12 cellular contexts compared by ENCODE assay signal in genomic region chr7:105309235-105310156, GRCh38.
DNase-seq lines count a peak whose midpoint lies in the region; ATAC-seq and TF ChIP-seq lines count a peak whose summit lies in the region.
"Had no signal": no experiment of that assay in that cellular context is flagged by ENCODE, and none has a peak within 500 bp of the region (broad histone marks: within the 10 kb centered on the region; RNA-seq: fewer than 3 reads in every experiment).

No MANE protein-coding gene starts in this region.

- H2AFZ ChIP-seq in SK-N-SH (ENCODE audit: low read depth): no peak overlapping the region

- TF ChIP-seq CTCF in SK-N-SH (IDR thresholded peaks at IDR 0.05) (no peak), MCF 10A (IDR thresholded peaks at IDR 0.05; ENCODE audit: unreplicated experiment) (no peak)
- no peak for TF ChIP-seq CTCF in activated CD8-positive, alpha-beta T cell treated with anti-CD3 and anti-CD28 coated beads for 36 hours (IDR thresholded peaks at IDR 0.05)

- no peaks in the 10 kb centered on the region for H3K27me3 Mint-ChIP-seq in activated CD8-positive, alpha-beta T cell treated with anti-CD3 and anti-CD28 coated beads for 36 hours
- no peaks in the 10 kb centered on the region for H3K27me3 Mint-ChIP-seq in MCF 10A (ENCODE audit: insufficient read depth, unreplicated experiment)

- WGBS in SK-N-SH (ENCODE audit: low lambda C conversion rate): 94% methylated on average over 2 of the region's 2 CpGs

- CTCF ChIA-PET in SK-N-SH (lab: Yijun Ruan, JAX): interaction anchor here (1.0 kb wide), 1 partner anchor 13 kb away, joined by 3 read pairs; no protein-coding TSS in a partner anchor
- CTCF ChIA-PET in activated CD8-positive, alpha-beta T cell treated with anti-CD3 and anti-CD28 coated beads for 36 hours (lab: Charles Lee): interaction anchor here (1.5 kb wide), 1 partner anchor 41 kb away, joined by 4 read pairs; no protein-coding TSS in a partner anchor
- CTCF ChIA-PET in MCF 10A (lab: Yijun Ruan, JAX): interaction anchor here (0.7 to 1.0 kb wide), 2 partner anchors 11 to 1065 kb away, joined by 3 to 5 read pairs; no protein-coding TSS in a partner anchor

- DNase-seq in SK-N-SH (no peak), retina (peak; percentile 21), MCF 10A (ENCODE audit: unreplicated experiment) (no peak), hippocampal formation (lab: John Stamatoyannopoulos, UW) (no peak), GOT3 (lab: John Stamatoyannopoulos, UW) (no peak)
- peak; percentile 31 for DNase-seq in activated CD8-positive, alpha-beta T cell treated with anti-CD3 and anti-CD28 coated beads for 36 hours
- DNase-seq: glutamatergic neuron, NCI-H510A had no signal

- no peak overlapping the region for H3K4me2 ChIP-seq in SK-N-SH

- peaks cover 0 to 3% of the 10 kb centered on the region in 2 experiments for H3K36me3 ChIP-seq in SK-N-SH (replicated peaks in 1 of 2; ENCODE audit: control insufficient read depth in 1 of 2, insufficient read depth in 2 of 2, low read length in 1 of 2)
- H3K36me3 ChIP-seq: neutrophil had no signal

- peaks cover 92% of the 10 kb centered on the region for H4K20me1 ChIP-seq in SK-N-SH (ENCODE audit: insufficient read depth)

- ATAC-seq in SK-N-SH treated with all-trans-retinoic acid at 6 μM for 48 hours (peak; percentile 24; the same call in 2 of the 3 replicates), HG03108 (IDR thresholded peaks at IDR 0.05; ENCODE audit: unreplicated experiment) (peak; percentile 57)
- peak; percentile 47 for ATAC-seq in activated CD8-positive, alpha-beta T cell treated with anti-CD3 and anti-CD28 coated beads for 36 hours
- ATAC-seq: body of pancreas had no signal

- POLR2A ChIA-PET in SK-N-SH (lab: Yijun Ruan, JAX): no interaction called here
- POLR2A ChIA-PET in activated CD8-positive, alpha-beta T cell treated with anti-CD3 and anti-CD28 coated beads for 36 hours (lab: Charles Lee): interaction anchor here (0.6 kb wide), 1 partner anchor 296 kb away, joined by 3 read pairs; no protein-coding TSS in a partner anchor
- POLR2A ChIA-PET in MCF 10A (lab: Yijun Ruan, JAX): interaction anchor here (0.6 kb wide), 1 partner anchor 52 kb away, joined by 3 read pairs; no protein-coding TSS in a partner anchor

- H3K4me3 ChIP-seq in SK-N-SH (ENCODE audit: low read depth in 2 of 2, low read length in 1 of 2): no peak overlapping the region
- H3K4me3 ChIP-seq: body of pancreas had no signal

- H3K9me3 ChIP-seq in SK-N-SH: no peaks in the 10 kb centered on the region
- H3K9me3 ChIP-seq: body of pancreas, neutrophil had no signal

- no peak overlapping the region for H3K27ac ChIP-seq in SK-N-SH (ENCODE audit: low read depth in 2 of 2, low read length in 1 of 2)
- H3K27ac ChIP-seq: body of pancreas, neutrophil had no signal

- no peak overlapping the region for H3K4me3 Mint-ChIP-seq in activated CD8-positive, alpha-beta T cell treated with anti-CD3 and anti-CD28 coated beads for 36 hours
- H3K4me3 Mint-ChIP-seq in MCF 10A (ENCODE audit: unreplicated experiment): no peak overlapping the region

- no peak overlapping the region for H3K9ac ChIP-seq in SK-N-SH

- TF ChIP-seq EP300 in SK-N-SH (IDR thresholded peaks at IDR 0.05; ENCODE audit: borderline replicate concordance in 1 of 2, low read depth in 1 of 2, low read length in 1 of 2): no peak

- H3F3A ChIP-seq in SK-N-SH (replicated peaks; ENCODE audit: insufficient read depth): peaks cover 5% of the 10 kb centered on the region

- H3K4me1 Mint-ChIP-seq in activated CD8-positive, alpha-beta T cell treated with anti-CD3 and anti-CD28 coated beads for 36 hours (ENCODE audit: low read depth): peaks cover 56% of the 10 kb centered on the region
- peaks cover 16% of the 10 kb centered on the region for H3K4me1 Mint-ChIP-seq in MCF 10A (ENCODE audit: insufficient read depth, unreplicated experiment)

- no TSS peak for BruUV-seq in MCF 10A (replicated peaks; lab: Mats Ljungman, UMichigan)

- intact Hi-C loops in activated CD8-positive, alpha-beta T cell treated with anti-CD3 and anti-CD28 coated beads for 36 hours (cut with micrococcal nuclease): no loop called here
- intact Hi-C loops in MCF 10A (cut with micrococcal nuclease): no loop called here

- H3K9me3 Mint-ChIP-seq in activated CD8-positive, alpha-beta T cell treated with anti-CD3 and anti-CD28 coated beads for 36 hours: no peaks in the 10 kb centered on the region
- no peaks in the 10 kb centered on the region for H3K9me3 Mint-ChIP-seq in MCF 10A (ENCODE audit: unreplicated experiment)

- H3K79me2 ChIP-seq in SK-N-SH (ENCODE audit: insufficient read depth): peaks cover 100% of the 10 kb centered on the region

- no peaks in the 10 kb centered on the region for H3K36me3 Mint-ChIP-seq in activated CD8-positive, alpha-beta T cell treated with anti-CD3 and anti-CD28 coated beads for 36 hours (ENCODE audit: low read depth)
- peaks cover 5% of the 10 kb centered on the region for H3K36me3 Mint-ChIP-seq in MCF 10A (ENCODE audit: insufficient read depth, unreplicated experiment)

- no peak overlapping the region for H3K27ac Mint-ChIP-seq in activated CD8-positive, alpha-beta T cell treated with anti-CD3 and anti-CD28 coated beads for 36 hours
- no peak overlapping the region for H3K27ac Mint-ChIP-seq in MCF 10A (ENCODE audit: low read depth, unreplicated experiment)

- peaks cover 5% of the 10 kb centered on the region in 2 experiments; a peak in 3 of 4 replicates for H3K4me1 ChIP-seq in SK-N-SH (ENCODE audit: control insufficient read depth in 1 of 2, insufficient read depth in 2 of 2, low read depth in 1 of 2, low read length in 1 of 2)

- no peak for TF ChIP-seq RAD21 in SK-N-SH (IDR thresholded peaks at IDR 0.05; ENCODE audit: low read length)

- H3K9me2 ChIP-seq in SK-N-SH: no peaks in the 10 kb centered on the region

- no peaks in the 10 kb centered on the region for H3K27me3 ChIP-seq in SK-N-SH (ENCODE audit: insufficient read depth)
- H3K27me3 ChIP-seq: body of pancreas, neutrophil had no signal

TF ChIP-seq in SK-N-SH treated with all-trans-retinoic acid at 6 μM for 48 hours, 23 proteins besides CTCF, POLR2A, EP300 and RAD21:
- TF ChIP-seq ZNF70 (CRISPR knock-in tag; IDR thresholded peaks at IDR 0.05) (no peak), GLIS3 (CRISPR knock-in tag; IDR thresholded peaks at IDR 0.05) (no peak), ZFP3 (CRISPR knock-in tag; IDR thresholded peaks at IDR 0.05) (no peak), ZNF8 (CRISPR knock-in tag; IDR thresholded peaks at IDR 0.05) (no peak), OSR1 (CRISPR knock-in tag; IDR thresholded peaks at IDR 0.05) (no peak), BACH2 (CRISPR knock-in tag; IDR thresholded peaks at IDR 0.05; ENCODE audit: borderline replicate concordance) (no peak), PATZ1 (CRISPR knock-in tag; IDR thresholded peaks at IDR 0.05; ENCODE audit: borderline replicate concordance) (no peak), ISL1 (CRISPR knock-in tag; IDR thresholded peaks at IDR 0.05) (no peak), PPARA (CRISPR knock-in tag; IDR thresholded peaks at IDR 0.05; ENCODE audit: borderline replicate concordance) (no peak)

TF ChIP-seq in SK-N-SH, 30 proteins besides CTCF, POLR2A, EP300 and RAD21 (continues in another document):
- no peak for TF ChIP-seq USF1 (IDR thresholded peaks at IDR 0.05; ENCODE audit: borderline replicate concordance, low read depth)
- no peak for TF ChIP-seq ELF1 (IDR thresholded peaks at IDR 0.05)
- TF ChIP-seq NRF1 (IDR thresholded peaks at IDR 0.05; ENCODE audit: low read depth, low read length): no peak
- TF ChIP-seq EZH2phosphoT487 (IDR thresholded peaks at IDR 0.05; ENCODE audit: borderline replicate concordance, low read depth): no peak
- no peak for TF ChIP-seq PBX3 (IDR thresholded peaks at IDR 0.05)
- TF ChIP-seq RCOR1 (IDR thresholded peaks at IDR 0.05; ENCODE audit: low read length): no peak
- no peak for TF ChIP-seq MXI1 (IDR thresholded peaks at IDR 0.05; ENCODE audit: low read depth, low read length)
- TF ChIP-seq GABPA (IDR thresholded peaks at IDR 0.05; ENCODE audit: low read depth): no peak
- TF ChIP-seq MEF2A (IDR thresholded peaks at IDR 0.05; ENCODE audit: borderline replicate concordance, low read depth): no peak
- TF ChIP-seq TAF1 (IDR thresholded peaks at IDR 0.05; ENCODE audit: borderline replicate concordance, low read depth, low read length): no peak
- TF ChIP-seq SIN3A (IDR thresholded peaks at IDR 0.05; ENCODE audit: borderline replicate concordance, low read depth, low read length): no peak
- no peak for TF ChIP-seq FOXM1 (IDR thresholded peaks at IDR 0.05; ENCODE audit: low read depth)

Comparison
In these comparisons a context has a peak if more than half of its experiments do, and no peak if none do; other contexts are left out.
1. DNase-seq: peak in activated CD8-positive, alpha-beta T cell treated with anti-CD3 and anti-CD28 coated beads for 36 hours (single experiment) and retina (single experiment); none in SK-N-SH (single experiment), MCF 10A (single experiment), hippocampal formation (0 of 2) and GOT3 (single experiment).
2. Peak in every context shown above with its lines, with median percentiles within 50 percentile points of each other: ATAC-seq.